11 cellular contexts compared by ENCODE assay signal in the genomic region with DNA sequence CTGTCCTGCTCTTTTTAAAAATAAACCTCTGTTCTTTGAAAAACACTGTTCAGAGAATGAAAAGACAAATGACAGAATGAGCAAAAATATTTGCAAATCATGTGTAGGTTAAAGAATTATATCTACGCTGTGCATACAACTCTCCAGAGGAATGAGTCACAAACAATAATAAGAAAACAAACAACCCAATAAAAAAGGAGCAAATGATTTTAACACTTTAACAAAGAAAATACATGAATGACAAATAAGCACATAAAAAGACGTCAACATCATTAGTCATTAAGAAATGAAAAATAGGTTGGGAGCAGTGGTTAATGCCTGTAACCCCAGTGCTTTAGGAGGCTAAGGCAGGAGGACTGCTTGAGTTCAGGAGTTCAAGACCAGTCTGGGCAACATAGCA. TPM values are rescaled to one million over a fixed set of nuclear protein-coding genes. Genes with fewer than 3 reads are reported as not detected.
"Had no signal": no experiment of that assay in that cellular context is flagged by ENCODE, and none has a peak within 500 bp of the region (broad histone marks: within the 10 kb centered on the region; RNA-seq: fewer than 3 reads in every experiment).

No MANE protein-coding gene starts in this region.

- H3K27ac Mint-ChIP-seq: GM23338, H9, HFFc6 had no signal

- H3K4me2 ChIP-seq: GM23338 had no signal

- H3K4me1 Mint-ChIP-seq: GM23338 had no signal

- ATAC-seq: GM23338, K562 had no signal

- DNase-seq: H9, HCEC 1CT, HFFc6, IMR-90, KG1 had no signal

- H3K4me3 ChIP-seq: GM23338, K562 had no signal

- H3K9me3 Mint-ChIP-seq: GM23338, H9, HFFc6 had no signal

- H3K4me3 Mint-ChIP-seq: GM23338, H9, HFFc6 had no signal

- FAIRE-seq: H1, H54, HTR-8/SVneo, K562 had no signal

RNA-seq across cellular contexts. Expression of a gene that starts 21.1 kb away (rescaled TPM):
- total RNA-seq: HT-29 had no signal

RNA-seq across cellular contexts. Expression of a gene that starts 34.5 kb away (rescaled TPM):
- total RNA-seq: GM23338, H9, HFFc6, HT-29, IMR-90 had no signal
- polyA plus RNA-seq: GM23338, H1, IMR-90 had no signal
